Comparison of ENCODE assay signal across 11 cellular contexts in the genomic region with DNA sequence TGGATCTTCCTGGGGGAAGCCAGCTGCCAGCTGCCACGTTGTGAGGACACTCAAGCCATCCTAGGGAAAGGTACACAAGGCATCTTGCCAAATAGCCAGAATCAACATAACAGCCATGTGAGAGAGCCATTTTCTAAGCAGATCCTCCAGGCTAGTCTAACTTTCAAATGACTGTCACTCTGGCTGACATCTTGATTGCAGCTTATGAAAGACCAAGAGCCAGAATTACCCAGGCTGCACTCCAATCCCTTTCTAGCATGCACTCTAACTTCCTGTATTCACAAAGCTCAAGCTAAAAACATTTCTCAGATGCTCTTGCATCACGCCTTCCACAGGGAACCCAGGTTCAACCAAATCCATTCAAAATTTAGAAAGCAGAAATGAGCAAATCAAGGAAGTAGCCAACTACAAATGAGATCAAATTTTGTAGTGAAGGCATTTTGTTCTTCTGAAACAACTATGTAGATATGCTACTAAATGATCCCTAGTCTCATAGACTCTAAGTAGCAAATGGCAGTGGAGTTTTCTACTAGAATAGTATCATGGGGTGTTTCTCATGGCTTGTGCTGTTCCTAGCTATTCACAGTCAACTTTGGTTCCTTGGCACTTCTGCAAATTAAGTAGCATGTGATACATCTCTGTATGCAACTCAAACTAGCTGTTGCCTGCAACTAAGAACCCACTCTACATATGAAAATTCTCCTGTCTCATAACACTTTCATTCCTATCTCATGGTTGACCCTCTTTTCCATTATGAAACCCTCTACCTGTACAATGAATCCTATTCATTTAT.
DNase-seq lines count a peak whose midpoint lies in the region; ATAC-seq, FAIRE-seq and TF ChIP-seq lines count a peak whose summit lies in the region.
"Had no signal": no experiment of that assay in that cellular context is flagged by ENCODE, and none has a peak within 500 bp of the region (broad histone marks: within the 10 kb centered on the region; RNA-seq: fewer than 3 reads in every experiment).

No MANE protein-coding gene starts in this region.

- WGBS in right lobe of liver (ENCODE audit: insufficient coverage, low coverage, low lambda C conversion rate, missing lambda C conversion rate) = 67% methylated on average over 1 of the region's 2 CpGs
- WGBS in H9 (ENCODE audit: extremely low coverage, insufficient read length, low lambda C conversion rate) = no CpG with 5 or more reads among the region's 2 CpGs

- H3K9ac ChIP-seq in Loucy (ENCODE audit: low read depth, low read length, poor library complexity, severe bottlenecking) (peak overlapping the region; percentile 6), H9 (ENCODE audit: extremely low read depth, insufficient read length, low read length) (no peak overlapping the region)

- no peaks in the 10 kb centered on the region for H3K36me3 Mint-ChIP-seq in H9 (ENCODE audit: insufficient read depth in 1 of 3, low read depth in 3 of 3)

- H2BK15ac ChIP-seq in H9 (ENCODE audit: low read depth, low read length) = no peak overlapping the region

- no peak overlapping the region for H2BK120ac ChIP-seq in H9 (ENCODE audit: low read depth, low read length, poor library complexity, severe bottlenecking)

- intact Hi-C loops in right lobe of liver (cut with DNase I) = no loop called here

- no peak overlapping the region for H2BK5ac ChIP-seq in H9 (ENCODE audit: insufficient read length, low read length)

- TF ChIP-seq POLR2A in right lobe of liver (IDR thresholded peaks at IDR 0.05) (no peak), H54 (IDR thresholded peaks at IDR 0.05; ENCODE audit: low read depth, low read length) (no peak)

- no peaks in the 10 kb centered on the region for H3K9me2 ChIP-seq in Loucy (replicated peaks; ENCODE audit: low read depth, low read length)

- no peak overlapping the region for H2AK5ac ChIP-seq in H9 (ENCODE audit: insufficient read length, low read length)

- H3T11ph ChIP-seq in H9 (ENCODE audit: low read length) = no peak overlapping the region

- FAIRE-seq in H54 (lab: Jason Lieb, UNC) = no peak
- FAIRE-seq: urothelium cell line had no signal

- H3K4me2 ChIP-seq in Loucy (ENCODE audit: low read depth, low read length, poor library complexity, severe bottlenecking) (peak overlapping the region; percentile 36), H9 (ENCODE audit: insufficient read depth, insufficient read length, low read length) (no peak overlapping the region)
- H3K4me2 ChIP-seq: PC-9 had no signal

- peak; percentile 28 to 67 (median 47) for ATAC-seq in right lobe of liver
- ATAC-seq: body of pancreas had no signal

- no peaks in the 10 kb centered on the region for H3F3A ChIP-seq in Loucy (ENCODE audit: low read depth)

- H3K4me3 Mint-ChIP-seq in H9 = no peak overlapping the region

- H3K27me3 ChIP-seq in Loucy (ENCODE audit: insufficient read depth, low read length, poor library complexity, severe bottlenecking) (no peaks in the 10 kb centered on the region), right lobe of liver (no peaks in the 10 kb centered on the region), H9 (ENCODE audit: insufficient read depth, low read length) (no peaks in the 10 kb centered on the region)
- H3K27me3 ChIP-seq: body of pancreas had no signal

- H3K9me3 ChIP-seq in Loucy (ENCODE audit: insufficient read depth, low read depth, low read length) (no peaks in the 10 kb centered on the region), right lobe of liver (no peaks in the 10 kb centered on the region), H9 (ENCODE audit: control insufficient read depth, low read depth, low read length) (no peaks in the 10 kb centered on the region)
- H3K9me3 ChIP-seq: body of pancreas had no signal

- H3K27ac Mint-ChIP-seq in H9 = no peak overlapping the region

- H3K23me2 ChIP-seq in H9 (ENCODE audit: insufficient read length, low read depth, low read length, poor library complexity, severe bottlenecking) = no peaks in the 10 kb centered on the region

- H3K79me2 ChIP-seq in Loucy (ENCODE audit: insufficient read depth, low read length) (no peaks in the 10 kb centered on the region; the same call in 1 of the 2 replicates), H9 (ENCODE audit: insufficient read depth, low read length) (no peaks in the 10 kb centered on the region)

- no peak overlapping the region for H3K56ac ChIP-seq in H9 (ENCODE audit: insufficient read length, low read depth, low read length)

- no peak overlapping the region for H3K18ac ChIP-seq in H9 (ENCODE audit: insufficient read length, low read depth, low read length)

- no peak overlapping the region for H4K8ac ChIP-seq in H9 (replicated peaks; ENCODE audit: insufficient read length, low read depth, low read length)

- no peak overlapping the region for H2BK20ac ChIP-seq in H9 (ENCODE audit: low read depth, low read length, poor library complexity, severe bottlenecking)

- TF ChIP-seq CTCF in Loucy (conservative IDR thresholded peaks at IDR 0.05; ENCODE audit: low read length) = no peak
- TF ChIP-seq CTCF in right lobe of liver (IDR thresholded peaks at IDR 0.05) = no peak
- no peak for TF ChIP-seq CTCF in H9 (conservative IDR thresholded peaks at IDR 0.05)

- H3K14ac ChIP-seq in H9 (ENCODE audit: insufficient read depth, low read length) = no peak overlapping the region

- no peak overlapping the region for H4K5ac ChIP-seq in H9 (ENCODE audit: insufficient read length, low read depth, low read length)

- H3K23ac ChIP-seq in H9 (ENCODE audit: insufficient read length, low read depth, low read length) = no peak overlapping the region

- H2AFZ ChIP-seq in Loucy (ENCODE audit: low read length) = peak overlapping the region; percentile 75
- no peak overlapping the region for H2AFZ ChIP-seq in H9 (ENCODE audit: low read length)
- H2AFZ ChIP-seq: PC-9 had no signal

- DNase-seq in COLO668 (lab: John Stamatoyannopoulos, UW; ENCODE audit: unreplicated experiment) (peak; percentile 16), SHP77 (lab: John Stamatoyannopoulos, UW) (peak; percentile 45 to 62), right lobe of liver (no peak), H54 (ENCODE audit: insufficient read length, low spot score) (no peak), dedifferentiated amniotic fluid mesenchymal stem cell (ENCODE audit: extremely low spot score) (no peak), GM19240 (ENCODE audit: insufficient read length, low spot score) (no peak), H9 (no peak)
- DNase-seq: PC-9 had no signal

- H3K9me3 Mint-ChIP-seq in H9 = no peaks in the 10 kb centered on the region

- no peaks in the 10 kb centered on the region for H3K79me1 ChIP-seq in H9 (ENCODE audit: insufficient read depth, low read depth, low read length, poor library complexity, severe bottlenecking)

- H4K91ac ChIP-seq in H9 (ENCODE audit: insufficient read length, low read depth, low read length) = no peak overlapping the region

- H2BK12ac ChIP-seq in H9 (ENCODE audit: insufficient read length, low read depth, low read length) = no peak overlapping the region

- no peak overlapping the region for H3K4ac ChIP-seq in H9 (ENCODE audit: low read depth, low read length)

- H3K4me1 ChIP-seq in Loucy (ENCODE audit: insufficient read depth, low read length, poor library complexity, severe bottlenecking) (peaks cover 63% of the 10 kb centered on the region), right lobe of liver (no peaks in the 10 kb centered on the region), H9 (ENCODE audit: insufficient read depth, low read length) (peaks cover 4% of the 10 kb centered on the region; the same call in 1 of the 2 replicates)

- H4K20me1 ChIP-seq in Loucy (ENCODE audit: insufficient read depth, low read length, poor library complexity, severe bottlenecking) (no peaks in the 10 kb centered on the region), H9 (ENCODE audit: control insufficient read depth, insufficient read depth, insufficient read length) (no peaks in the 10 kb centered on the region)

- H3K4me3 ChIP-seq in Loucy (ENCODE audit: low read length, poor library complexity, severe bottlenecking) (no peak overlapping the region), right lobe of liver (no peak overlapping the region)
- H3K4me3 ChIP-seq: body of pancreas, PC-9 had no signal

- H3K36me3 ChIP-seq in Loucy (ENCODE audit: insufficient read depth, low read length) (no peaks in the 10 kb centered on the region), right lobe of liver (no peaks in the 10 kb centered on the region)

- no peaks in the 10 kb centered on the region for H3K27me3 Mint-ChIP-seq in H9 (ENCODE audit: low read depth)

- peaks cover 46 to 51% of the 10 kb centered on the region in 2 experiments for H3K4me1 Mint-ChIP-seq in H9

- H3K27ac ChIP-seq in right lobe of liver (no peak overlapping the region), H9 (ENCODE audit: insufficient read length, low read depth, low read length) (no peak overlapping the region)
- H3K27ac ChIP-seq: PC-9 had no signal

Comparison
In these comparisons a context has a peak if more than half of its experiments do, and no peak if none do; other contexts are left out.
1. DNase-seq: peak in COLO668 (single experiment) and SHP77 (2 of 2); none in right lobe of liver (0 of 3), H54 (single experiment), dedifferentiated amniotic fluid mesenchymal stem cell (single experiment), GM19240 (single experiment) and H9 (single experiment).